Comparison of ENCODE assay signal across 12 cellular contexts in genomic region chr11:11411401-11411985, GRCh38. TPM values are rescaled to one million over a fixed set of nuclear protein-coding genes. Genes with fewer than 3 reads are reported as not detected.
DNase-seq lines count a peak whose midpoint lies in the region; ATAC-seq and TF ChIP-seq lines count a peak whose summit lies in the region.
"Had no signal": no experiment of that assay in that cellular context is flagged by ENCODE, and none has a peak within 500 bp of the region (broad histone marks: within the 10 kb centered on the region; RNA-seq: fewer than 3 reads in every experiment).

No MANE protein-coding gene starts in this region.

- peaks cover 6 to 40% (median 14%) of the 10 kb centered on the region in 5 donors for H3K27me3 Mint-ChIP-seq in naive thymus-derived CD4-positive, alpha-beta T cell

- H3K4me1 Mint-ChIP-seq in naive thymus-derived CD4-positive, alpha-beta T cell = peaks cover 0 to 3% (median 0%) of the 10 kb centered on the region in 7 donors

- DNase-seq in DMS79 treated with DMSO at 0.1 percent for 48 hours (lab: John Stamatoyannopoulos, UW) (peak; percentile 77), RWPE2 (ENCODE audit: low spot score) (no peak), epithelial cell of esophagus (ENCODE audit: low read depth) (peak; percentile 82), prostate gland (ENCODE audit: low spot score) (peak; percentile 22), AG08396 (ENCODE audit: low spot score) (no peak), right lobe of liver (no peak)
- no peak for DNase-seq in naive thymus-derived CD4-positive, alpha-beta T cell
- DNase-seq: BE2C; CD4-positive, alpha-beta memory T cell; GM23248 had no signal

- POLR2A ChIA-PET in naive thymus-derived CD4-positive, alpha-beta T cell (lab: Charles Lee) = no interaction called here

- intact Hi-C loops in prostate gland (cut with DNase I) (no loop called here), right lobe of liver (cut with DNase I) (no loop called here)
- intact Hi-C loops in naive thymus-derived CD4-positive, alpha-beta T cell (cut with micrococcal nuclease) = no loop called here

- no peak overlapping the region for H3K27ac Mint-ChIP-seq in naive thymus-derived CD4-positive, alpha-beta T cell
- H3K27ac Mint-ChIP-seq: CD4-positive, alpha-beta memory T cell had no signal

- H3K9me3 ChIP-seq in RWPE2 (ENCODE audit: severe bottlenecking) = no peaks in the 10 kb centered on the region
- no peaks in the 10 kb centered on the region for H3K9me3 ChIP-seq in prostate gland
- H3K9me3 ChIP-seq in naive thymus-derived CD4-positive, alpha-beta T cell (ENCODE audit: control insufficient read depth in 2 of 3, low read length in 3 of 3) = no peaks in the 10 kb centered on the region
- H3K9me3 ChIP-seq in right lobe of liver = no peaks in the 10 kb centered on the region
- H3K9me3 ChIP-seq: BE2C had no signal

- no peaks in the 10 kb centered on the region for H3K27me3 ChIP-seq in RWPE2 (ENCODE audit: insufficient read depth, poor library complexity, severe bottlenecking)
- no peaks in the 10 kb centered on the region for H3K27me3 ChIP-seq in prostate gland (replicated peaks; ENCODE audit: insufficient read depth)
- no peaks in the 10 kb centered on the region for H3K27me3 ChIP-seq in naive thymus-derived CD4-positive, alpha-beta T cell (ENCODE audit: control insufficient read depth in 2 of 2, insufficient read depth in 2 of 2, low read length in 2 of 2)
- H3K27me3 ChIP-seq in right lobe of liver = no peaks in the 10 kb centered on the region
- H3K27me3 ChIP-seq: BE2C had no signal

- no peak for TF ChIP-seq POLR2A in prostate gland (IDR thresholded peaks at IDR 0.05)
- no peak for TF ChIP-seq POLR2A in right lobe of liver (IDR thresholded peaks at IDR 0.05)

- no peaks in the 10 kb centered on the region for H3K9me3 Mint-ChIP-seq in naive thymus-derived CD4-positive, alpha-beta T cell
- H3K9me3 Mint-ChIP-seq: CD4-positive, alpha-beta memory T cell had no signal

- H3K4me1 ChIP-seq in RWPE2 (ENCODE audit: insufficient read depth, poor library complexity, severe bottlenecking) (peaks cover 7% of the 10 kb centered on the region), prostate gland (replicated peaks) (peaks cover 7% of the 10 kb centered on the region), right lobe of liver (peaks cover 0 to 14% (median 6%) of the 10 kb centered on the region in 4 donors)
- no peaks in the 10 kb centered on the region for H3K4me1 ChIP-seq in naive thymus-derived CD4-positive, alpha-beta T cell (ENCODE audit: control insufficient read depth in 2 of 2, insufficient read depth in 2 of 2, low read length in 2 of 2)

- H3K36me3 ChIP-seq in RWPE2 (ENCODE audit: low read depth) (no peaks in the 10 kb centered on the region), prostate gland (no peaks in the 10 kb centered on the region), right lobe of liver (no peaks in the 10 kb centered on the region)
- no peaks in the 10 kb centered on the region for H3K36me3 ChIP-seq in naive thymus-derived CD4-positive, alpha-beta T cell (ENCODE audit: control insufficient read depth in 2 of 3, insufficient read depth in 3 of 3, low read length in 3 of 3)
- H3K36me3 ChIP-seq: BE2C had no signal

- 53% methylated on average over 8 of the region's 8 CpGs for WGBS in prostate gland
- 83% methylated on average over 6 of the region's 8 CpGs for WGBS in right lobe of liver (ENCODE audit: insufficient coverage, low coverage, low lambda C conversion rate, missing lambda C conversion rate)

- peak; percentile 57; the same call in 2 of the 3 replicates for ATAC-seq in RWPE2 (ENCODE audit: low read depth)
- no peak for ATAC-seq in naive thymus-derived CD4-positive, alpha-beta T cell
- no peak for ATAC-seq in right lobe of liver
- ATAC-seq: HCT116 had no signal

- TF ChIP-seq CTCF in RWPE2 (IDR thresholded peaks at IDR 0.05; ENCODE audit: poor library complexity, severe bottlenecking) (no peak), epithelial cell of esophagus (IDR thresholded peaks at IDR 0.05; ENCODE audit: insufficient read depth, low read depth, low read length, missing control alignments) (no peak), prostate gland (IDR thresholded peaks at IDR 0.05) (no peak), right lobe of liver (IDR thresholded peaks at IDR 0.05) (no peak)

- H3K4me3 Mint-ChIP-seq in naive thymus-derived CD4-positive, alpha-beta T cell = no peak overlapping the region
- H3K4me3 Mint-ChIP-seq: CD4-positive, alpha-beta memory T cell had no signal

- H3K36me3 Mint-ChIP-seq in naive thymus-derived CD4-positive, alpha-beta T cell = no peaks in the 10 kb centered on the region
- H3K36me3 Mint-ChIP-seq: CD4-positive, alpha-beta memory T cell had no signal

- CTCF ChIA-PET in naive thymus-derived CD4-positive, alpha-beta T cell (lab: Charles Lee) = no interaction called here

- H3K27ac ChIP-seq in RWPE2 (ENCODE audit: poor library complexity, severe bottlenecking) (no peak overlapping the region), prostate gland (no peak overlapping the region), right lobe of liver (no peak overlapping the region)
- no peak overlapping the region for H3K27ac ChIP-seq in naive thymus-derived CD4-positive, alpha-beta T cell (ENCODE audit: low read depth, low read length)
- H3K27ac ChIP-seq: C4-2B, GM23248 had no signal

- H3K4me3 ChIP-seq in RWPE2 (ENCODE audit: severe bottlenecking) (no peak overlapping the region), epithelial cell of esophagus (ENCODE audit: low read length) (no peak overlapping the region), prostate gland (no peak overlapping the region), right lobe of liver (no peak overlapping the region)
- H3K4me3 ChIP-seq in naive thymus-derived CD4-positive, alpha-beta T cell (ENCODE audit: low read length) = no peak overlapping the region
- H3K4me3 ChIP-seq: GM23248 had no signal

RNA-seq across cellular contexts. Expression of gene CSNK2A3, which starts 58.4 kb away (rescaled TPM):
- 1 to 10 TPM; 1.1 to 3.0 TPM for total RNA-seq in prostate gland
- 1 to 10 TPM in 1 of 5 experiments, under 1 TPM in 4; 0.49 to 1.0 (median 0.66) TPM for total RNA-seq in naive thymus-derived CD4-positive, alpha-beta T cell
- 1 to 10 TPM in 1 of 2 donors, under 1 TPM in 1; 0.46 to 1.6 TPM for polyA plus RNA-seq in naive thymus-derived CD4-positive, alpha-beta T cell
- 1 to 10 TPM in 1 of 6 experiments, under 1 TPM in 4, not detected in 1; 0.29 to 1.4 (median 0.49) TPM for total RNA-seq in right lobe of liver

Comparison
In these comparisons a context has a peak if more than half of its experiments do, and no peak if none do; other contexts are left out.
1. DNase-seq: peak in DMS79 treated with DMSO at 0.1 percent for 48 hours (single experiment), epithelial cell of esophagus (single experiment) and prostate gland (single experiment); none in RWPE2 (single experiment), naive thymus-derived CD4-positive, alpha-beta T cell (0 of 9), AG08396 (single experiment) and right lobe of liver (0 of 3).